ENCODE assay signal across 27 cellular contexts in the genomic region with DNA sequence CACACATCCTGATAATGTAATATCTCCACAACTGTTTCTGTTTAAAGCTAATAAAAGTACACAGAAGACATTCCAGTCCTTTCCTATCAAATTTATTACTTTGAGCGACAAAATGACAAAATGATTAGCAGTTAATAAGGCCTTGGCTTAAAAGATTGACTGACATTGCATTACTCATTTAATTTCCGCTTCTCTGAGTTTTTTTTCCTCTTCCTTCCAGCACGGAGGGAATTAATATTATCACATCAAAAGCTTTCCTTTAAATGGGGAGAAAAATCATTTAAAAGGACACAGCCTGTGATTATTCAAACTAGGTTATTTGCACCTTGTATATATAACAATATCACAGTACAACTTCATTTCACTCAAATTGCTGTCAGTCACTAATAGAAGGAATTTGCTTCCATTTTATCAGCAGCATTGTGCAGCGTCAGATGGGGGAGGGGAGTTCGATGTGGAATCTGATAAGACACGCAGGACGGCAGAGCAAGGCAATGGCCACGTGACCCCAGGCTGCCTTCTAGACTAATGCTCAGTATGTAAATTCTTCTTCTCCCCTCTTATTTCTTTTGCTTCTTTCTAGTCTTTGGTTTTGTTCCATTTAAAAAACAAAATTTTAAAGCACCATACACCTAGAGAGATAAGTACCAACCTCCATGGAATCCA.
"Had no signal": no experiment of that assay in that cellular context is flagged by ENCODE, and none has a peak within 500 bp of the region (broad histone marks: within the 10 kb centered on the region; RNA-seq: fewer than 3 reads in every experiment).

No MANE protein-coding gene starts in this region.

- H3K36me3 ChIP-seq: WERI-Rb-1 had no signal

- H3K27ac Mint-ChIP-seq: activated CD4-positive, alpha-beta memory T cell treated with anti-CD3 and anti-CD28 coated beads, Interleukin-2, amount 10 ng/mL, durations not matched to agents 7 days and 5 days; activated CD4-positive, alpha-beta T cell treated with anti-CD3 and anti-CD28 coated beads for 36 hours; activated naive CD4-positive, alpha-beta T cell treated with anti-CD3 and anti-CD28 coated beads for 36 hours; activated naive CD8-positive, alpha-beta T cell; activated T-helper 17 cell treated with anti-CD3 and anti-CD28 coated beads, Interleukin-2, amount 50 U/mL, for 72 hours; T-helper 17 cell had no signal

- DNase-seq: activated CD4-positive, alpha-beta memory T cell treated with anti-CD3 and anti-CD28 coated beads, Interleukin-2, amount 10 ng/mL, durations not matched to agents 7 days and 5 days; activated CD4-positive, alpha-beta T cell treated with anti-CD3 and anti-CD28 coated beads for 36 hours; activated CD4-positive, alpha-beta T cell treated with anti-CD3 and anti-CD28 coated beads, Interleukin-2, amount 50 U/mL, for 1 hour; activated gamma-delta T cell; activated naive CD4-positive, alpha-beta T cell treated with anti-CD3 and anti-CD28 coated beads for 36 hours; activated T-cell treated with anti-CD3 and anti-CD28 coated beads for 4 hours; activated T-cell treated with anti-CD3 and anti-CD28 coated beads, Interleukin-2, amount 50 U/mL, for 48 hours; amygdala; Kasumi-1; KBM-7; NCI-H1105 treated with DMSO at 0.1 percent for 48 hours; NCI-H1436 treated with DMSO at 0.1 percent for 48 hours; NCI-H187; NCI-H2081 treated with DMSO at 0.1 percent for 48 hours; NCI-H345; NCI-H510A; NCI-H69; NK-92 treated with Interleukin-12 subunit alpha and Interleukin-12 subunit beta, amount 100 ng/mL, for 24 hours; PC-3; SHP77 treated with DMSO at 0.1 percent for 48 hours; T-helper 17 cell; T-helper 9 cell; WERI-Rb-1 had no signal

- H3K27ac ChIP-seq: WERI-Rb-1 had no signal

- H3K36me3 Mint-ChIP-seq: brain had no signal

- H3K27me3 Mint-ChIP-seq: activated CD4-positive, alpha-beta memory T cell treated with anti-CD3 and anti-CD28 coated beads, Interleukin-2, amount 10 ng/mL, durations not matched to agents 7 days and 5 days; activated CD4-positive, alpha-beta T cell treated with anti-CD3 and anti-CD28 coated beads for 36 hours; activated naive CD8-positive, alpha-beta T cell; activated T-helper 17 cell treated with anti-CD3 and anti-CD28 coated beads, Interleukin-2, amount 50 U/mL, for 72 hours; central memory CD8-positive, alpha-beta T cell; T-helper 17 cell had no signal

- ATAC-seq: activated CD4-positive, alpha-beta T cell treated with anti-CD3 and anti-CD28 coated beads for 36 hours; activated T-helper 17 cell treated with anti-CD3 and anti-CD28 coated beads, Interleukin-2, amount 50 U/mL, for 72 hours; PC-3; T-helper 17 cell had no signal

- H3K4me3 Mint-ChIP-seq: activated CD4-positive, alpha-beta memory T cell treated with anti-CD3 and anti-CD28 coated beads, Interleukin-2, amount 10 ng/mL, durations not matched to agents 7 days and 5 days; activated CD4-positive, alpha-beta T cell treated with anti-CD3 and anti-CD28 coated beads for 36 hours; activated naive CD4-positive, alpha-beta T cell treated with anti-CD3 and anti-CD28 coated beads for 36 hours; activated naive CD8-positive, alpha-beta T cell; activated T-helper 17 cell treated with anti-CD3 and anti-CD28 coated beads, Interleukin-2, amount 50 U/mL, for 72 hours; central memory CD8-positive, alpha-beta T cell; T-helper 17 cell had no signal

- H3K4me1 Mint-ChIP-seq: activated CD4-positive, alpha-beta memory T cell treated with anti-CD3 and anti-CD28 coated beads, Interleukin-2, amount 10 ng/mL, durations not matched to agents 7 days and 5 days; activated CD4-positive, alpha-beta T cell treated with anti-CD3 and anti-CD28 coated beads for 36 hours; activated T-helper 17 cell treated with anti-CD3 and anti-CD28 coated beads, Interleukin-2, amount 50 U/mL, for 72 hours; central memory CD8-positive, alpha-beta T cell; T-helper 17 cell had no signal
